ENCODE assay signal across 1 cellular context in the genomic region with DNA sequence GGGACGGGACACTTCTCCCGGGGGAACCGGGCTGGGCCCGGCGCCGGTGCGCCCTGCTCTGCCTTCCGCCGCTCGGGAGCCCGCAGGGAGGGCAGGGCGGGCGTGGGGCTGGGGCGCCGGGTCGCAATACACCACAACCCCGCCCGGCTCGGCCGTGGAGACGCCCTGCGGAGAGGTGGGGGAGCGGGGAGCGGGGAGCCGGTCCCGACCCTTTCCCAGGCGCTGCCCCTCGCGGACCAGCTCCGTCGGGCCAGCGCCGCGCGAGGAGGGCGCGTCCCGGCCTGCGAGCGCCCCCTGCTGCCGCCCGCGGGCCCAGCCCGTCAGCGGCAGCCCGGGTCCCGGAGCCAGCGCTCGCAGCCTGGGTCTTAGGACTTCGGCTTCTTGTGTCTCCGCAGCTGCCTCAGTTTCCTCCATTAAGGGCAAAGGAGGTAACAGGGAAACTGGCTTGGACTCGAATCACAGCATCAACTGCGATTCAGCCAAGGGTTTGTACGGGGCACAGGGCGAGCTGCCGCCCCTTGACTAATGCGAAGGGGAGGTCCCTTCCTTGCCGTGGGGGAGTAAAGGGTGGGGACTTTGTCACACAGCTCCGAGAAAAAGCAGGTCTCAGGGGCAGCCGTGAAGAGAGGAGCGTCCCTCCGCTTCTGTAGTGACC.
TF ChIP-seq lines count a peak whose summit lies in the region.

No MANE protein-coding gene starts in this region.

TF ChIP-seq in HepG2, 621 proteins besides CTCF, POLR2A, EP300 and RAD21 (continued from another document and continues in another):
- TF ChIP-seq SAFB2 (CRISPR knock-in tag; IDR thresholded peaks at IDR 0.05; ENCODE audit: borderline replicate concordance, low read depth) (peak; percentile 62; the same call in 1 of the 2 replicates), BHLHE40 (IDR thresholded peaks at IDR 0.05; ENCODE audit: low read length) (0 out of 2 replicates have a peak, but pooled peaks have one; percentile 26), TAF15 (IDR thresholded peaks at IDR 0.05; ENCODE audit: low read depth, low read length, poor library complexity, severe bottlenecking) (no peak), ZBTB8A (CRISPR knock-in tag; IDR thresholded peaks at IDR 0.05; ENCODE audit: borderline replicate concordance, low read depth) (no peak), HMG20A (CRISPR knock-in tag; IDR thresholded peaks at IDR 0.05; ENCODE audit: borderline replicate concordance) (no peak), SIN3A (IDR thresholded peaks at IDR 0.05; ENCODE audit: borderline replicate concordance, low read depth, low read length) (no peak), YEATS4 (CRISPR knock-in tag; IDR thresholded peaks at IDR 0.05; ENCODE audit: borderline replicate concordance) (peak; percentile 54; the same call in 1 of the 2 replicates), ZNF768 (CRISPR knock-in tag; IDR thresholded peaks at IDR 0.05) (0 out of 2 replicates have a peak, but pooled peaks have one; percentile 9), ZNF784 (CRISPR knock-in tag; IDR thresholded peaks at IDR 0.05; ENCODE audit: borderline replicate concordance) (no peak), MAX (IDR thresholded peaks at IDR 0.05) (peak; percentile 47), ZNF839 (CRISPR knock-in tag; IDR thresholded peaks at IDR 0.05; ENCODE audit: borderline replicate concordance) (0 out of 2 replicates have a peak, but pooled peaks have one; percentile 28), ZNF7 (CRISPR knock-in tag; IDR thresholded peaks at IDR 0.05) (no peak), SPEN (CRISPR knock-in tag; IDR thresholded peaks at IDR 0.05; ENCODE audit: low read depth) (no peak; the same call in 1 of the 2 replicates), ZNF557 (CRISPR knock-in tag; IDR thresholded peaks at IDR 0.05) (no peak), LRRFIP1 (CRISPR knock-in tag; conservative IDR thresholded peaks at IDR 0.05) (no peak), SP140L (CRISPR knock-in tag; IDR thresholded peaks at IDR 0.05; ENCODE audit: borderline replicate concordance) (no peak), MIXL1 (CRISPR knock-in tag; IDR thresholded peaks at IDR 0.05) (no peak), ZNF333 (CRISPR knock-in tag; IDR thresholded peaks at IDR 0.05; ENCODE audit: borderline replicate concordance) (no peak), ADNP (CRISPR knock-in tag; IDR thresholded peaks at IDR 0.05) (no peak), ZNF747 (CRISPR knock-in tag; IDR thresholded peaks at IDR 0.05; ENCODE audit: borderline replicate concordance) (0 out of 2 replicates have a peak, but pooled peaks have one; percentile 57), TP53 (CRISPR knock-in tag; conservative IDR thresholded peaks at IDR 0.05) (no peak), NKX3-1 (CRISPR knock-in tag; IDR thresholded peaks at IDR 0.05) (no peak), U2AF1 (optimal IDR thresholded peaks at IDR 0.05; ENCODE audit: low read depth, low read length) (no peak), TOPORS (CRISPR knock-in tag; IDR thresholded peaks at IDR 0.05) (no peak), TARDBP (CRISPR knock-in tag; IDR thresholded peaks at IDR 0.05) (no peak), CHD4 (IDR thresholded peaks at IDR 0.05; ENCODE audit: borderline replicate concordance, low read length) (no peak)
- TF ChIP-seq, protein P1, sequence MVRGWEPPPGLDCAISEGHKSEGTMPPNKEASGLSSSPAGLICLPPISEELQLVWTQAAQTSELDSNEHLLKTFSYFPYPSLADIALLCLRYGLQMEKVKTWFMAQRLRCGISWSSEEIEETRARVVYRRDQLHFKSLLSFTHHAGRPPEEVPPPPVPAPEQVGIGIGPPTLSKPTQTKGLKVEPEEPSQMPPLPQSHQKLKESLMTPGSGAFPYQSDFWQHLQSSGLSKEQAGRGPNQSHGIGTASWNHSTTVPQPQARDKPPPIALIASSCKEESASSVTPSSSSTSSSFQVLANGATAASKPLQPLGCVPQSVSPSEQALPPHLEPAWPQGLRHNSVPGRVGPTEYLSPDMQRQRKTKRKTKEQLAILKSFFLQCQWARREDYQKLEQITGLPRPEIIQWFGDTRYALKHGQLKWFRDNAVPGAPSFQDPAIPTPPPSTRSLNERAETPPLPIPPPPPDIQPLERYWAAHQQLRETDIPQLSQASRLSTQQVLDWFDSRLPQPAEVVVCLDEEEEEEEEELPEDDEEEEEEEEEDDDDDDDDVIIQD (CRISPR knock-in tag; IDR thresholded peaks at IDR 0.05; ENCODE audit: low read depth), result no peak
- TF ChIP-seq, protein P2, sequence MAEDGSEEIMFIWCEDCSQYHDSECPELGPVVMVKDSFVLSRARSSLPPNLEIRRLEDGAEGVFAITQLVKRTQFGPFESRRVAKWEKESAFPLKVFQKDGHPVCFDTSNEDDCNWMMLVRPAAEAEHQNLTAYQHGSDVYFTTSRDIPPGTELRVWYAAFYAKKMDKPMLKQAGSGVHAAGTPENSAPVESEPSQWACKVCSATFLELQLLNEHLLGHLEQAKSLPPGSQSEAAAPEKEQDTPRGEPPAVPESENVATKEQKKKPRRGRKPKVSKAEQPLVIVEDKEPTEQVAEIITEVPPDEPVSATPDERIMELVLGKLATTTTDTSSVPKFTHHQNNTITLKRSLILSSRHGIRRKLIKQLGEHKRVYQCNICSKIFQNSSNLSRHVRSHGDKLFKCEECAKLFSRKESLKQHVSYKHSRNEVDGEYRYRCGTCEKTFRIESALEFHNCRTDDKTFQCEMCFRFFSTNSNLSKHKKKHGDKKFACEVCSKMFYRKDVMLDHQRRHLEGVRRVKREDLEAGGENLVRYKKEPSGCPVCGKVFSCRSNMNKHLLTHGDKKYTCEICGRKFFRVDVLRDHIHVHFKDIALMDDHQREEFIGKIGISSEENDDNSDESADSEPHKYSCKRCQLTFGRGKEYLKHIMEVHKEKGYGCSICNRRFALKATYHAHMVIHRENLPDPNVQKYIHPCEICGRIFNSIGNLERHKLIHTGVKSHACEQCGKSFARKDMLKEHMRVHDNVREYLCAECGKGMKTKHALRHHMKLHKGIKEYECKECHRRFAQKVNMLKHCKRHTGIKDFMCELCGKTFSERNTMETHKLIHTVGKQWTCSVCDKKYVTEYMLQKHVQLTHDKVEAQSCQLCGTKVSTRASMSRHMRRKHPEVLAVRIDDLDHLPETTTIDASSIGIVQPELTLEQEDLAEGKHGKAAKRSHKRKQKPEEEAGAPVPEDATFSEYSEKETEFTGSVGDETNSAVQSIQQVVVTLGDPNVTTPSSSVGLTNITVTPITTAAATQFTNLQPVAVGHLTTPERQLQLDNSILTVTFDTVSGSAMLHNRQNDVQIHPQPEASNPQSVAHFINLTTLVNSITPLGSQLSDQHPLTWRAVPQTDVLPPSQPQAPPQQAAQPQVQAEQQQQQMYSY (CRISPR knock-in tag; IDR thresholded peaks at IDR 0.05), result no peak
- TF ChIP-seq, protein P3, sequence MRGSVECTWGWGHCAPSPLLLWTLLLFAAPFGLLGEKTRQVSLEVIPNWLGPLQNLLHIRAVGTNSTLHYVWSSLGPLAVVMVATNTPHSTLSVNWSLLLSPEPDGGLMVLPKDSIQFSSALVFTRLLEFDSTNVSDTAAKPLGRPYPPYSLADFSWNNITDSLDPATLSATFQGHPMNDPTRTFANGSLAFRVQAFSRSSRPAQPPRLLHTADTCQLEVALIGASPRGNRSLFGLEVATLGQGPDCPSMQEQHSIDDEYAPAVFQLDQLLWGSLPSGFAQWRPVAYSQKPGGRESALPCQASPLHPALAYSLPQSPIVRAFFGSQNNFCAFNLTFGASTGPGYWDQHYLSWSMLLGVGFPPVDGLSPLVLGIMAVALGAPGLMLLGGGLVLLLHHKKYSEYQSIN (CRISPR knock-in tag; IDR thresholded peaks at IDR 0.05; ENCODE audit: borderline replicate concordance), result no peak
- TF ChIP-seq, protein P4, sequence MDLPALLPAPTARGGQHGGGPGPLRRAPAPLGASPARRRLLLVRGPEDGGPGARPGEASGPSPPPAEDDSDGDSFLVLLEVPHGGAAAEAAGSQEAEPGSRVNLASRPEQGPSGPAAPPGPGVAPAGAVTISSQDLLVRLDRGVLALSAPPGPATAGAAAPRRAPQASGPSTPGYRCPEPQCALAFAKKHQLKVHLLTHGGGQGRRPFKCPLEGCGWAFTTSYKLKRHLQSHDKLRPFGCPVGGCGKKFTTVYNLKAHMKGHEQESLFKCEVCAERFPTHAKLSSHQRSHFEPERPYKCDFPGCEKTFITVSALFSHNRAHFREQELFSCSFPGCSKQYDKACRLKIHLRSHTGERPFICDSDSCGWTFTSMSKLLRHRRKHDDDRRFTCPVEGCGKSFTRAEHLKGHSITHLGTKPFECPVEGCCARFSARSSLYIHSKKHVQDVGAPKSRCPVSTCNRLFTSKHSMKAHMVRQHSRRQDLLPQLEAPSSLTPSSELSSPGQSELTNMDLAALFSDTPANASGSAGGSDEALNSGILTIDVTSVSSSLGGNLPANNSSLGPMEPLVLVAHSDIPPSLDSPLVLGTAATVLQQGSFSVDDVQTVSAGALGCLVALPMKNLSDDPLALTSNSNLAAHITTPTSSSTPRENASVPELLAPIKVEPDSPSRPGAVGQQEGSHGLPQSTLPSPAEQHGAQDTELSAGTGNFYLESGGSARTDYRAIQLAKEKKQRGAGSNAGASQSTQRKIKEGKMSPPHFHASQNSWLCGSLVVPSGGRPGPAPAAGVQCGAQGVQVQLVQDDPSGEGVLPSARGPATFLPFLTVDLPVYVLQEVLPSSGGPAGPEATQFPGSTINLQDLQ (CRISPR knock-in tag; IDR thresholded peaks at IDR 0.05), result no peak
- TF ChIP-seq, protein P5, sequence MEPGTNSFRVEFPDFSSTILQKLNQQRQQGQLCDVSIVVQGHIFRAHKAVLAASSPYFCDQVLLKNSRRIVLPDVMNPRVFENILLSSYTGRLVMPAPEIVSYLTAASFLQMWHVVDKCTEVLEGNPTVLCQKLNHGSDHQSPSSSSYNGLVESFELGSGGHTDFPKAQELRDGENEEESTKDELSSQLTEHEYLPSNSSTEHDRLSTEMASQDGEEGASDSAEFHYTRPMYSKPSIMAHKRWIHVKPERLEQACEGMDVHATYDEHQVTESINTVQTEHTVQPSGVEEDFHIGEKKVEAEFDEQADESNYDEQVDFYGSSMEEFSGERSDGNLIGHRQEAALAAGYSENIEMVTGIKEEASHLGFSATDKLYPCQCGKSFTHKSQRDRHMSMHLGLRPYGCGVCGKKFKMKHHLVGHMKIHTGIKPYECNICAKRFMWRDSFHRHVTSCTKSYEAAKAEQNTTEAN (CRISPR knock-in tag; conservative IDR thresholded peaks at IDR 0.05), result no peak
- TF ChIP-seq, protein P6, sequence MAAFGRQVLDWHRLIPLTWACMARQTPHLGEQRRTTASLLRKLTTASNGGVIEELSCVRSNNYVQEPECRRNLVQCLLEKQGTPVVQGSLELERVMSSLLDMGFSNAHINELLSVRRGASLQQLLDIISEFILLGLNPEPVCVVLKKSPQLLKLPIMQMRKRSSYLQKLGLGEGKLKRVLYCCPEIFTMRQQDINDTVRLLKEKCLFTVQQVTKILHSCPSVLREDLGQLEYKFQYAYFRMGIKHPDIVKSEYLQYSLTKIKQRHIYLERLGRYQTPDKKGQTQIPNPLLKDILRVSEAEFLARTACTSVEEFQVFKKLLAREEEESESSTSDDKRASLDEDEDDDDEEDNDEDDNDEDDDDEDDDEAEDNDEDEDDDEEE (CRISPR knock-in tag; IDR thresholded peaks at IDR 0.05), result no peak
- TF ChIP-seq, protein P7, sequence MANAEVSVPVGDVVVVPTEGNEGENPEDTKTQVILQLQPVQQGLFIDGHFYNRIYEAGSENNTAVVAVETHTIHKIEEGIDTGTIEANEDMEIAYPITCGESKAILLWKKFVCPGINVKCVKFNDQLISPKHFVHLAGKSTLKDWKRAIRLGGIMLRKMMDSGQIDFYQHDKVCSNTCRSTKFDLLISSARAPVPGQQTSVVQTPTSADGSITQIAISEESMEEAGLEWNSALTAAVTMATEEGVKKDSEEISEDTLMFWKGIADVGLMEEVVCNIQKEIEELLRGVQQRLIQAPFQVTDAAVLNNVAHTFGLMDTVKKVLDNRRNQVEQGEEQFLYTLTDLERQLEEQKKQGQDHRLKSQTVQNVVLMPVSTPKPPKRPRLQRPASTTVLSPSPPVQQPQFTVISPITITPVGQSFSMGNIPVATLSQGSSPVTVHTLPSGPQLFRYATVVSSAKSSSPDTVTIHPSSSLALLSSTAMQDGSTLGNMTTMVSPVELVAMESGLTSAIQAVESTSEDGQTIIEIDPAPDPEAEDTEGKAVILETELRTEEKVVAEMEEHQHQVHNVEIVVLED (CRISPR knock-in tag; IDR thresholded peaks at IDR 0.05; ENCODE audit: borderline replicate concordance), result no peak
- TF ChIP-seq, protein P8, sequence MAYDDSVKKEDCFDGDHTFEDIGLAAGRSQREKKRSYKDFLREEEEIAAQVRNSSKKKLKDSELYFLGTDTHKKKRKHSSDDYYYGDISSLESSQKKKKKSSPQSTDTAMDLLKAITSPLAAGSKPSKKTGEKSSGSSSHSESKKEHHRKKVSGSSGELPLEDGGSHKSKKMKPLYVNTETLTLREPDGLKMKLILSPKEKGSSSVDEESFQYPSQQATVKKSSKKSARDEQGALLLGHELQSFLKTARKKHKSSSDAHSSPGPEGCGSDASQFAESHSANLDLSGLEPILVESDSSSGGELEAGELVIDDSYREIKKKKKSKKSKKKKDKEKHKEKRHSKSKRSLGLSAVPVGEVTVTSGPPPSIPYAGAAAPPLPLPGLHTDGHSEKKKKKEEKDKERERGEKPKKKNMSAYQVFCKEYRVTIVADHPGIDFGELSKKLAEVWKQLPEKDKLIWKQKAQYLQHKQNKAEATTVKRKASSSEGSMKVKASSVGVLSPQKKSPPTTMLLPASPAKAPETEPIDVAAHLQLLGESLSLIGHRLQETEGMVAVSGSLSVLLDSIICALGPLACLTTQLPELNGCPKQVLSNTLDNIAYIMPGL (CRISPR knock-in tag; IDR thresholded peaks at IDR 0.05; ENCODE audit: borderline replicate concordance in 1 of 2, low read depth in 1 of 2), result 0 out of 4 replicates have a peak, but pooled peaks of 1 of the 2 experiments have one; percentile 16
